ENCODE assay signal across 8 cellular contexts in genomic region chr6:115190534-115190933, GRCh38.
"Had no signal": no experiment of that assay in that cellular context is flagged by ENCODE, and none has a peak within 500 bp of the region (broad histone marks: within the 10 kb centered on the region; RNA-seq: fewer than 3 reads in every experiment).

No MANE protein-coding gene starts in this region.

- ATAC-seq: GM12878 had no signal

- FAIRE-seq: G401.6, GM12878, GM12891, GM12892, GM18507, GM19239 had no signal

- H3K4me3 ChIP-seq: GM12878 had no signal

- DNase-seq: GDM1, GF-D8 had no signal
